10 cellular contexts compared by ENCODE assay signal in genomic region chr7:2247141-2247985, GRCh38. TPM values are rescaled to one million over a fixed set of nuclear protein-coding genes. Genes with fewer than 3 reads are reported as not detected.
DNase-seq lines count a peak whose midpoint lies in the region; ATAC-seq, FAIRE-seq and TF ChIP-seq lines count a peak whose summit lies in the region.
"Had no signal": no experiment of that assay in that cellular context is flagged by ENCODE, and none has a peak within 500 bp of the region (broad histone marks: within the 10 kb centered on the region; RNA-seq: fewer than 3 reads in every experiment).

No MANE protein-coding gene starts in this region.

- ATAC-seq in heart left ventricle = peak in 3 of 4 donors; percentile 25 to 50 (median 27)
- ATAC-seq in Right ventricle myocardium inferior = no peak
- peak; percentile 48 for ATAC-seq in stimulated activated naive CD8-positive, alpha-beta T cell treated with anti-CD3 and anti-CD28 coated beads, Interleukin-15, amount 100 ng/mL, for 72 hours

- H3K4me1 ChIP-seq in heart left ventricle = peaks cover 0 to 50% (median 9%) of the 10 kb centered on the region in 12 donors

- peaks cover 0 to 5% (median 0%) of the 10 kb centered on the region in 9 donors for H3K36me3 ChIP-seq in heart left ventricle

- 61 to 68% (median 67%) methylated on average over 31 to 36 of the region's 36 CpGs for WGBS in heart left ventricle, 4 donors

- H3K4me3 Mint-ChIP-seq in stimulated activated naive CD8-positive, alpha-beta T cell treated with anti-CD3 and anti-CD28 coated beads, Interleukin-15, amount 100 ng/mL, for 72 hours = no peak overlapping the region

- no peaks in the 10 kb centered on the region for H3K27me3 ChIP-seq in heart left ventricle

- no peak for TF ChIP-seq POLR2A in heart left ventricle (IDR thresholded peaks at IDR 0.05)

- intact Hi-C loops in heart left ventricle (cut with DNase I) = loop anchor here in 9 of 10 donors (5.0 to 10.0 kb wide), 5 partner anchors 65 to 107 kb away; partner anchors contain the start of genes EIF3B (in 3 of the 9) and SNX8 (in 3 of the 9)
- intact Hi-C loops in Right ventricle myocardium inferior (cut with DNase I) = loop anchor here (5.0 kb wide), 1 partner anchor 100 kb away; no protein-coding TSS in a partner anchor
- intact Hi-C loops in head of caudate nucleus (cut with DNase I) = loop anchor here (10.0 kb wide), 1 partner anchor 107 kb away; the partner anchor contains the start of gene EIF3B

- no peaks in the 10 kb centered on the region for H3K27me3 Mint-ChIP-seq in stimulated activated naive CD8-positive, alpha-beta T cell treated with anti-CD3 and anti-CD28 coated beads, Interleukin-15, amount 100 ng/mL, for 72 hours

- H3K9me3 ChIP-seq in heart left ventricle = no peaks in the 10 kb centered on the region

- no peak overlapping the region for H3K27ac Mint-ChIP-seq in stimulated activated naive CD8-positive, alpha-beta T cell treated with anti-CD3 and anti-CD28 coated beads, Interleukin-15, amount 100 ng/mL, for 72 hours

- peak; percentile 45 to 70 (median 60) for TF ChIP-seq CTCF in heart left ventricle (IDR thresholded peaks at IDR 0.05)

- H3K27ac ChIP-seq in heart left ventricle = no peak overlapping the region

- H3K9me3 Mint-ChIP-seq in stimulated activated naive CD8-positive, alpha-beta T cell treated with anti-CD3 and anti-CD28 coated beads, Interleukin-15, amount 100 ng/mL, for 72 hours = no peaks in the 10 kb centered on the region

- FAIRE-seq in frontal cortex (lab: Jason Lieb, UNC) = no peak
- FAIRE-seq: GM18507 had no signal

- DNase-seq in heart left ventricle = no peak
- DNase-seq in Right ventricle myocardium inferior (ENCODE audit: missing footprints) = no peak
- peak; percentile 35 to 44 for DNase-seq in activated CD4-positive, alpha-beta T cell treated with anti-CD3 and anti-CD28 coated beads, Interleukin-2, amount 50 U/mL, for 48 hours
- DNase-seq in head of caudate nucleus = peak in 27 of 42 donors; percentile 17 to 74 (median 44)
- DNase-seq in stimulated activated naive CD8-positive, alpha-beta T cell treated with anti-CD3 and anti-CD28 coated beads, Interleukin-15, amount 100 ng/mL, for 72 hours = peak in 1 of 2 donors; percentile 33
- DNase-seq in frontal cortex (ENCODE audit: low spot score in 2 of 2) = no peak
- no peak for DNase-seq in SW 1271 (lab: John Stamatoyannopoulos, UW)
- no peak for DNase-seq in H4 (ENCODE audit: low spot score)

- peaks cover 51% of the 10 kb centered on the region for H3K4me1 Mint-ChIP-seq in stimulated activated naive CD8-positive, alpha-beta T cell treated with anti-CD3 and anti-CD28 coated beads, Interleukin-15, amount 100 ng/mL, for 72 hours

- H3K4me3 ChIP-seq in heart left ventricle = peak overlapping the region in 1 of 12 donors; percentile 18
- H3K4me3 ChIP-seq: skin epidermis had no signal

RNA-seq across cellular contexts. Expression of gene NUDT1, which starts 5.3 kb away (rescaled TPM):
- total RNA-seq in heart left ventricle (10 to 100 TPM in 8 of 9 donors, 1 to 10 TPM in 1; 9.8 to 18.4 (median 12.1) TPM), Right ventricle myocardium inferior (13.6 TPM), frontal cortex (15.5 TPM)
- polyA plus RNA-seq in heart left ventricle = 10 to 100 TPM; 18.9 to 23.7 TPM
- total RNA-seq in H4 (2014; rRNA removed; shearing (Covaris generic)) = 162 and 206 TPM in 2 replicates

RNA-seq across cellular contexts. Expression of gene MRM2, which starts 5.4 kb away (rescaled TPM):
- total RNA-seq in heart left ventricle (10 to 100 TPM; 14.2 to 22.3 (median 20.3) TPM), Right ventricle myocardium inferior (20.7 TPM), frontal cortex (15.9 TPM)
- polyA plus RNA-seq in heart left ventricle = 10 to 100 TPM; 18.8 to 31.5 TPM
- total RNA-seq in H4 (2014; rRNA removed; shearing (Covaris generic)) = 66.9 and 93.0 TPM in 2 replicates

RNA-seq across cellular contexts. Expression of gene MAD1L1, which starts 14.6 kb away (rescaled TPM):
- 10 to 100 TPM; 11.1 to 29.7 (median 19.3) TPM for total RNA-seq in heart left ventricle
- polyA plus RNA-seq in heart left ventricle = 10 to 100 TPM; 21.8 to 25.3 TPM
- total RNA-seq in Right ventricle myocardium inferior = 19.1 TPM
- 37.1 TPM for total RNA-seq in frontal cortex
- total RNA-seq in H4 (2014; rRNA removed; shearing (Covaris generic)) = 116 and 121 TPM in 2 replicates

Comparison
In these comparisons a context has a peak if more than half of its experiments do, and no peak if none do; other contexts are left out.
1. DNase-seq: peak in activated CD4-positive, alpha-beta T cell treated with anti-CD3 and anti-CD28 coated beads, Interleukin-2, amount 50 U/mL, for 48 hours (2 of 2) and head of caudate nucleus (27 of 42); none in heart left ventricle (0 of 5), Right ventricle myocardium inferior (single experiment), frontal cortex (0 of 2), SW 1271 (0 of 2) and H4 (single experiment).